Comparison of ENCODE assay signal across 8 cellular contexts in genomic region chr6:8131265-8131897, GRCh38. TPM values are rescaled to one million over a fixed set of nuclear protein-coding genes. Genes with fewer than 3 reads are reported as not detected.
DNase-seq lines count a peak whose midpoint lies in the region; ATAC-seq and TF ChIP-seq lines count a peak whose summit lies in the region.

No MANE protein-coding gene starts in this region.

- H3K4me3 ChIP-seq in psoas muscle, result no peak overlapping the region

- H3K27ac ChIP-seq in CD4-positive, alpha-beta T cell (ENCODE audit: low read depth, low read length), result no peak overlapping the region
- no peak overlapping the region for H3K27ac ChIP-seq in psoas muscle

- no peaks in the 10 kb centered on the region for H3K9me3 ChIP-seq in CD4-positive, alpha-beta T cell (ENCODE audit: control insufficient read depth, low read length)
- H3K9me3 ChIP-seq in psoas muscle, result no peaks in the 10 kb centered on the region

- no peaks in the 10 kb centered on the region for H3K9me3 Mint-ChIP-seq in CD4-positive, alpha-beta T cell

- peak in 7 of 10 experiments; percentile 1 to 7 (median 5) for DNase-seq in CD4-positive, alpha-beta T cell
- DNase-seq in GM19238 (ENCODE audit: insufficient read length, low spot score) (peak; percentile 14), HK-2 (ENCODE audit: unreplicated experiment) (peak; percentile 41), NOMO-1 treated with DMSO at 0.1 percent for 48 hours (lab: John Stamatoyannopoulos, UW; ENCODE audit: unreplicated experiment) (peak; percentile 64), glomerular endothelial cell (ENCODE audit: extremely low read depth, low read depth, low spot score) (peak; percentile 34), psoas muscle (no peak)
- DNase-seq in activated T-cell treated with anti-CD3 and anti-CD28 coated beads, Interleukin-2, amount 50 U/mL, for 48 hours, result peak; percentile 43 to 45

- 28 to 32% (median 29%) methylated on average over 13 of the region's 13 CpGs for WGBS in psoas muscle, 3 donors

- ATAC-seq in CD4-positive, alpha-beta T cell (ENCODE audit: poor library complexity), result peak; percentile 46
- ATAC-seq in psoas muscle (no peak), GM18519 (IDR thresholded peaks at IDR 0.05; ENCODE audit: low FRiP score, unreplicated experiment) (no peak)

- H3K27me3 ChIP-seq in CD4-positive, alpha-beta T cell (ENCODE audit: control insufficient read depth, insufficient read depth, low read length), result peaks cover 4% of the 10 kb centered on the region
- no peaks in the 10 kb centered on the region for H3K27me3 ChIP-seq in psoas muscle (ENCODE audit: insufficient read depth in 3 of 3, low read length in 2 of 3)

- H3K4me3 Mint-ChIP-seq in CD4-positive, alpha-beta T cell, result no peak overlapping the region

- POLR2A ChIA-PET in CD4-positive, alpha-beta T cell (lab: Charles Lee), result interaction anchor here (1.5 kb wide), 2 partner anchors 87 to 114 kb away, joined by 3 to 4 read pairs; no protein-coding TSS in a partner anchor

- H3K27me3 Mint-ChIP-seq in CD4-positive, alpha-beta T cell, result peaks cover 39% of the 10 kb centered on the region

- no peaks in the 10 kb centered on the region for H3K4me1 Mint-ChIP-seq in CD4-positive, alpha-beta T cell (ENCODE audit: low read depth)

- no peak overlapping the region for H3K27ac Mint-ChIP-seq in CD4-positive, alpha-beta T cell

- no peaks in the 10 kb centered on the region for H3K36me3 ChIP-seq in psoas muscle (ENCODE audit: insufficient read depth in 1 of 2, low read depth in 1 of 2)

- intact Hi-C loops in CD4-positive, alpha-beta T cell (cut with DNase I, micrococcal nuclease), result loop anchor here (1.0 to 2.0 kb wide), 2 partner anchors 88 to 89 kb away; no protein-coding TSS in a partner anchor
- intact Hi-C loops in psoas muscle (cut with DNase I), result loop anchor here in 1 of 2 donors (2.0 kb wide), 1 partner anchor 87 kb away; no protein-coding TSS in a partner anchor

- H3K4me1 ChIP-seq in psoas muscle, result no peaks in the 10 kb centered on the region

- CTCF ChIA-PET in CD4-positive, alpha-beta T cell (lab: Charles Lee), result interaction anchor here (0.8 to 1.1 kb wide), 2 partner anchors 88 to 122 kb away, joined by 3 to 4 read pairs; no protein-coding TSS in a partner anchor

- no peak for TF ChIP-seq CTCF in CD4-positive, alpha-beta T cell (IDR thresholded peaks at IDR 0.05)
- peak; percentile 12 for TF ChIP-seq CTCF in psoas muscle (IDR thresholded peaks at IDR 0.05)

- H3K36me3 Mint-ChIP-seq in CD4-positive, alpha-beta T cell (ENCODE audit: low read depth), result no peaks in the 10 kb centered on the region

RNA-seq across cellular contexts. Expression of gene EEF1E1, which starts 29.0 kb away (rescaled TPM):
- 10 to 100 TPM; 11.2 to 14.7 TPM for total RNA-seq in CD4-positive, alpha-beta T cell
- total RNA-seq in glomerular endothelial cell (44.8 and 55.8 TPM in 2 replicates), psoas muscle (10 to 100 TPM; 12.8 to 14.0 (median 13.5) TPM)
- polyA plus RNA-seq in psoas muscle, result 10 to 100 TPM; 18.8 to 24.6 (median 22.1) TPM

Comparison
In these comparisons a context has a peak if more than half of its experiments do, and no peak if none do; other contexts are left out.
1. DNase-seq: peak in CD4-positive, alpha-beta T cell (7 of 10), GM19238 (single experiment), HK-2 (single experiment), NOMO-1 treated with DMSO at 0.1 percent for 48 hours (single experiment), activated T-cell treated with anti-CD3 and anti-CD28 coated beads, Interleukin-2, amount 50 U/mL, for 48 hours (2 of 2) and glomerular endothelial cell (single experiment); none in psoas muscle (0 of 2).